ENCODE assay signal across 2 cellular contexts in genomic region chr5:138726848-138727247, GRCh38.
A peak's percentile ranks its signal among the peaks of the same experiment; 100 is the strongest.
TF ChIP-seq lines count a peak whose summit lies in the region.

No MANE protein-coding gene starts in this region.

TF ChIP-seq in GM12878, 131 proteins besides CTCF, POLR2A, EP300 and RAD21 (continues in another document):
- TF ChIP-seq CREM (IDR thresholded peaks at IDR 0.05; ENCODE audit: low read depth) (no peak), MEF2A (IDR thresholded peaks at IDR 0.05; ENCODE audit: insufficient read depth, low read depth, low read length) (peak; percentile 82), NFIC (IDR thresholded peaks at IDR 0.05; ENCODE audit: low read depth, low read length) (no peak), MLLT1 (IDR thresholded peaks at IDR 0.05) (no peak), TARDBP (IDR thresholded peaks at IDR 0.05; ENCODE audit: borderline replicate concordance) (no peak), DPF2 (IDR thresholded peaks at IDR 0.05) (no peak), MYB (IDR thresholded peaks at IDR 0.05; ENCODE audit: borderline replicate concordance, low read depth, low read length) (no peak), GABPA (IDR thresholded peaks at IDR 0.05; ENCODE audit: low read depth) (no peak), YBX1 (IDR thresholded peaks at IDR 0.05) (no peak), POLR2AphosphoS2 (IDR thresholded peaks at IDR 0.05; ENCODE audit: low read depth, low read length) (no peak), NR2C2 (IDR thresholded peaks at IDR 0.05; ENCODE audit: borderline replicate concordance, control insufficient read depth, insufficient read length, low read depth) (no peak), PAX5 (IDR thresholded peaks at IDR 0.05; ENCODE audit: borderline replicate concordance, low read depth, low read length) (no peak), ELK1 (IDR thresholded peaks at IDR 0.05; ENCODE audit: low read depth, low read length) (no peak), BACH1 (IDR thresholded peaks at IDR 0.05; ENCODE audit: borderline replicate concordance) (no peak), IKZF1 (conservative IDR thresholded peaks at IDR 0.05) (peak; percentile 39; the same call in 1 of the 2 replicates), YY1 (IDR thresholded peaks at IDR 0.05; ENCODE audit: low read depth, low read length) (no peak), GATAD2B (conservative IDR thresholded peaks at IDR 0.05; ENCODE audit: low read depth) (no peak)
- TF ChIP-seq, protein P1, sequence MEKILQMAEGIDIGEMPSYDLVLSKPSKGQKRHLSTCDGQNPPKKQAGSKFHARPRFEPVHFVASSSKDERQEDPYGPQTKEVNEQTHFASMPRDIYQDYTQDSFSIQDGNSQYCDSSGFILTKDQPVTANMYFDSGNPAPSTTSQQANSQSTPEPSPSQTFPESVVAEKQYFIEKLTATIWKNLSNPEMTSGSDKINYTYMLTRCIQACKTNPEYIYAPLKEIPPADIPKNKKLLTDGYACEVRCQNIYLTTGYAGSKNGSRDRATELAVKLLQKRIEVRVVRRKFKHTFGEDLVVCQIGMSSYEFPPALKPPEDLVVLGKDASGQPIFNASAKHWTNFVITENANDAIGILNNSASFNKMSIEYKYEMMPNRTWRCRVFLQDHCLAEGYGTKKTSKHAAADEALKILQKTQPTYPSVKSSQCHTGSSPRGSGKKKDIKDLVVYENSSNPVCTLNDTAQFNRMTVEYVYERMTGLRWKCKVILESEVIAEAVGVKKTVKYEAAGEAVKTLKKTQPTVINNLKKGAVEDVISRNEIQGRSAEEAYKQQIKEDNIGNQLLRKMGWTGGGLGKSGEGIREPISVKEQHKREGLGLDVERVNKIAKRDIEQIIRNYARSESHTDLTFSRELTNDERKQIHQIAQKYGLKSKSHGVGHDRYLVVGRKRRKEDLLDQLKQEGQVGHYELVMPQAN (conservative IDR thresholded peaks at IDR 0.05) = no peak
- TF ChIP-seq, protein P2, sequence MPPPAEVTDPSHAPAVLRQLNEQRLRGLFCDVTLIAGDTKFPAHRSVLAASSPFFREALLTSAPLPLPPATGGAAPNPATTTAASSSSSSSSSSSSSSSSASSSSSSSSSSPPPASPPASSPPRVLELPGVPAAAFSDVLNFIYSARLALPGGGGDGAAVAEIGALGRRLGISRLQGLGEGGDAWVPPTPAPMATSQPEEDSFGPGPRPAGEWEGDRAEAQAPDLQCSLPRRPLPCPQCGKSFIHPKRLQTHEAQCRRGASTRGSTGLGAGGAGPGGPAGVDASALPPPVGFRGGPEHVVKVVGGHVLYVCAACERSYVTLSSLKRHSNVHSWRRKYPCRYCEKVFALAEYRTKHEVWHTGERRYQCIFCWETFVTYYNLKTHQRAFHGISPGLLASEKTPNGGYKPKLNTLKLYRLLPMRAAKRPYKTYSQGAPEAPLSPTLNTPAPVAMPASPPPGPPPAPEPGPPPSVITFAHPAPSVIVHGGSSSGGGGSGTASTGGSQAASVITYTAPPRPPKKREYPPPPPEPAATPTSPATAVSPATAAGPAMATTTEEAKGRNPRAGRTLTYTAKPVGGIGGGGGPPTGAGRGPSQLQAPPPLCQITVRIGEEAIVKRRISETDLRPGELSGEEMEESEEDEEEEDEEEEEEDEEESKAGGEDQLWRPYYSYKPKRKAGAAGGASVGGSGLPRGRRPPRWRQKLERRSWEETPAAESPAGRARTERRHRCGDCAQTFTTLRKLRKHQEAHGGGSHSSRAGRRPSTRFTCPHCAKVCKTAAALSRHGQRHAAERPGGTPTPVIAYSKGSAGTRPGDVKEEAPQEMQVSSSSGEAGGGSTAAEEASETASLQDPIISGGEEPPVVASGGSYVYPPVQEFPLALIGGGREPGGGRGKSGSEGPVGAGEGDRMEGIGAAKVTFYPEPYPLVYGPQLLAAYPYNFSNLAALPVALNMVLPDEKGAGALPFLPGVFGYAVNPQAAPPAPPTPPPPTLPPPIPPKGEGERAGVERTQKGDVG (CRISPR knock-in tag; IDR thresholded peaks at IDR 0.05) = no peak
- TF ChIP-seq, protein P3, sequence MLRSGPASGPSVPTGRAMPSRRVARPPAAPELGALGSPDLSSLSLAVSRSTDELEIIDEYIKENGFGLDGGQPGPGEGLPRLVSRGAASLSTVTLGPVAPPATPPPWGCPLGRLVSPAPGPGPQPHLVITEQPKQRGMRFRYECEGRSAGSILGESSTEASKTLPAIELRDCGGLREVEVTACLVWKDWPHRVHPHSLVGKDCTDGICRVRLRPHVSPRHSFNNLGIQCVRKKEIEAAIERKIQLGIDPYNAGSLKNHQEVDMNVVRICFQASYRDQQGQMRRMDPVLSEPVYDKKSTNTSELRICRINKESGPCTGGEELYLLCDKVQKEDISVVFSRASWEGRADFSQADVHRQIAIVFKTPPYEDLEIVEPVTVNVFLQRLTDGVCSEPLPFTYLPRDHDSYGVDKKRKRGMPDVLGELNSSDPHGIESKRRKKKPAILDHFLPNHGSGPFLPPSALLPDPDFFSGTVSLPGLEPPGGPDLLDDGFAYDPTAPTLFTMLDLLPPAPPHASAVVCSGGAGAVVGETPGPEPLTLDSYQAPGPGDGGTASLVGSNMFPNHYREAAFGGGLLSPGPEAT (IDR thresholded peaks at IDR 0.05; ENCODE audit: low read depth) = peak; percentile 39; the same call in 1 of the 2 replicates
- TF ChIP-seq, protein P4, sequence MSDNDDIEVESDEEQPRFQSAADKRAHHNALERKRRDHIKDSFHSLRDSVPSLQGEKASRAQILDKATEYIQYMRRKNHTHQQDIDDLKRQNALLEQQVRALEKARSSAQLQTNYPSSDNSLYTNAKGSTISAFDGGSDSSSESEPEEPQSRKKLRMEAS (IDR thresholded peaks at IDR 0.05; ENCODE audit: low read depth, low read length) = no peak

TF ChIP-seq in SK-N-SH, 30 proteins besides CTCF, POLR2A, EP300 and RAD21:
- TF ChIP-seq NFIC (IDR thresholded peaks at IDR 0.05; ENCODE audit: borderline replicate concordance) (no peak), SIN3A (IDR thresholded peaks at IDR 0.05; ENCODE audit: borderline replicate concordance, low read depth, low read length) (no peak), POLR2AphosphoS5 (IDR thresholded peaks at IDR 0.05; ENCODE audit: low read depth, low read length) (no peak), NRF1 (IDR thresholded peaks at IDR 0.05; ENCODE audit: low read depth, low read length) (no peak)
- TF ChIP-seq, protein P5, sequence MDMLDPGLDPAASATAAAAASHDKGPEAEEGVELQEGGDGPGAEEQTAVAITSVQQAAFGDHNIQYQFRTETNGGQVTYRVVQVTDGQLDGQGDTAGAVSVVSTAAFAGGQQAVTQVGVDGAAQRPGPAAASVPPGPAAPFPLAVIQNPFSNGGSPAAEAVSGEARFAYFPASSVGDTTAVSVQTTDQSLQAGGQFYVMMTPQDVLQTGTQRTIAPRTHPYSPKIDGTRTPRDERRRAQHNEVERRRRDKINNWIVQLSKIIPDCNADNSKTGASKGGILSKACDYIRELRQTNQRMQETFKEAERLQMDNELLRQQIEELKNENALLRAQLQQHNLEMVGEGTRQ (IDR thresholded peaks at IDR 0.05; ENCODE audit: borderline replicate concordance, low read depth, low read length) = no peak
